ENCODE assay signal across 20 cellular contexts in the genomic region with DNA sequence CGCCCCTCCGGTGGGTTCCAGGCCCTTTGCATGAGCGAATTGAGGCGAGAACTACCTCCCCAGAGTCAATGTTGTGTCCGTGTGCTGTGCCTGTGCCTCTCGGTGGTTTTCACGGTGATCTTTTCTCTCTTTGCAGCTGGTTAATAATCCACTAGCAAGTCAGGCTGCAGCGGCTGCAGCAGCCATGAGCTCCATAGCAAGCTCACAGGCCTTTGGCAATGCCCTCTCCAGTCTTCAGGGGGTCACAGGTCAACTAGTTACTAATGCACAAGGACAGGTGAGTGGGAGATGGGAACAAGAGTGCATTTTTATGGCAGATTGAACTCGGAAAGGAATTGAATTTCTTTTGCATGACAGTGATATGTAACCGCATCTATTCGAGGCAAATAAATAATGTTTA.
DNase-seq lines count a peak whose midpoint lies in the region; ATAC-seq and TF ChIP-seq lines count a peak whose summit lies in the region.
"Had no signal": no experiment of that assay in that cellular context is flagged by ENCODE, and none has a peak within 500 bp of the region (broad histone marks: within the 10 kb centered on the region; RNA-seq: fewer than 3 reads in every experiment).

No MANE protein-coding gene starts in this region.

- peak overlapping the region; percentile 17 for H3K4me2 ChIP-seq in mesenchymal stem cell (ENCODE audit: low read length, poor library complexity, severe bottlenecking)
- no peak overlapping the region for H3K4me2 ChIP-seq in mammary epithelial cell (ENCODE audit: insufficient read depth, low read depth, low read length)
- H3K4me2 ChIP-seq: BLaER1 treated with 17β-estradiol and CSF1 and Interleukin-3, amounts not matched to agents 10 nM and 100 nM had no signal

- peaks cover 0 to 3% (median 0%) of the 10 kb centered on the region in 5 experiments for H3K9me3 Mint-ChIP-seq in brain
- H3K9me3 Mint-ChIP-seq: activated CD4-positive, alpha-beta T cell treated with anti-CD3 and anti-CD28 coated beads, Interleukin-2, amount 10 ng/mL, durations not matched to agents 7 days and 5 days; activated naive CD8-positive, alpha-beta T cell treated with anti-CD3 and anti-CD28 coated beads for 36 hours; stimulated activated memory B cell treated with anti-CD40 and anti-IgM and Interleukin-4, amounts not matched to agents 10 μg/mL and 1 μg/mL and 100 μg/mL, for 72 hours had no signal

- H3K4me1 Mint-ChIP-seq in brain: peaks cover 28% of the 10 kb centered on the region
- H3K4me1 Mint-ChIP-seq: activated CD4-positive, alpha-beta T cell treated with anti-CD3 and anti-CD28 coated beads, Interleukin-2, amount 10 ng/mL, durations not matched to agents 7 days and 5 days; activated naive CD8-positive, alpha-beta T cell treated with anti-CD3 and anti-CD28 coated beads for 36 hours; stimulated activated memory B cell treated with anti-CD40 and anti-IgM and Interleukin-4, amounts not matched to agents 10 μg/mL and 1 μg/mL and 100 μg/mL, for 72 hours had no signal

- H3K27me3 ChIP-seq in mesenchymal stem cell (ENCODE audit: control insufficient read depth in 1 of 2, insufficient read depth in 1 of 2, low read length in 2 of 2): peaks cover 0 to 11% of the 10 kb centered on the region in 2 experiments
- H3K27me3 ChIP-seq in mammary epithelial cell (ENCODE audit: insufficient read depth, low read length): no peaks in the 10 kb centered on the region
- H3K27me3 ChIP-seq: BLaER1 treated with 17β-estradiol and CSF1 and Interleukin-3, amounts not matched to agents 10 nM and 100 nM; upper lobe of right lung had no signal

- no peak overlapping the region for H2BK12ac ChIP-seq in mesenchymal stem cell (ENCODE audit: low read length in 2 of 2)

- H3K27me3 Mint-ChIP-seq in brain: peaks cover 6% of the 10 kb centered on the region

- BruUV-seq in mammary epithelial cell (replicated peaks; lab: Mats Ljungman, UMichigan): no TSS peak

- WGBS in mesenchymal stem cell: 85% methylated on average over 11 of the region's 11 CpGs
- WGBS in mammary epithelial cell (ENCODE audit: low coverage, missing lambda C conversion rate): 72% methylated on average over 11 of the region's 11 CpGs

- no peak overlapping the region for H3K18ac ChIP-seq in mesenchymal stem cell (ENCODE audit: low read depth in 1 of 2, low read length in 2 of 2)

- H2AK5ac ChIP-seq in mesenchymal stem cell (ENCODE audit: low read length, severe bottlenecking): no peak overlapping the region

- no peak overlapping the region for H3K4me3 Mint-ChIP-seq in brain
- H3K4me3 Mint-ChIP-seq: activated CD4-positive, alpha-beta T cell treated with anti-CD3 and anti-CD28 coated beads, Interleukin-2, amount 10 ng/mL, durations not matched to agents 7 days and 5 days; activated naive CD8-positive, alpha-beta T cell treated with anti-CD3 and anti-CD28 coated beads for 36 hours; IgD-negative memory B cell; stimulated activated memory B cell treated with anti-CD40 and anti-IgM and Interleukin-4, amounts not matched to agents 10 μg/mL and 1 μg/mL and 100 μg/mL, for 72 hours had no signal

- in situ Hi-C loops in mammary epithelial cell (cut with MboI; ENCODE audit: low sequenced_read_pairs in 2 of 2): no loop called here

- TF ChIP-seq CTCF in brain (conservative IDR thresholded peaks at IDR 0.05): no peak
- no peak for TF ChIP-seq CTCF in mammary epithelial cell (conservative IDR thresholded peaks at IDR 0.05 in 1 of 2, IDR thresholded peaks at IDR 0.05 in 1 of 2; ENCODE audit: extremely low read depth in 1 of 2, insufficient read depth in 1 of 2, low read depth in 1 of 2, low read length in 2 of 2)

- no peak overlapping the region for H2BK120ac ChIP-seq in mesenchymal stem cell (ENCODE audit: low read depth, low read length)

- no peaks in the 10 kb centered on the region for H3K79me1 ChIP-seq in mesenchymal stem cell (replicated peaks; ENCODE audit: low read length, poor library complexity, severe bottlenecking)

- H3K36me3 Mint-ChIP-seq in brain: no peaks in the 10 kb centered on the region
- H3K36me3 Mint-ChIP-seq: activated naive CD8-positive, alpha-beta T cell treated with anti-CD3 and anti-CD28 coated beads for 36 hours; stimulated activated memory B cell treated with anti-CD40 and anti-IgM and Interleukin-4, amounts not matched to agents 10 μg/mL and 1 μg/mL and 100 μg/mL, for 72 hours had no signal

- no peak overlapping the region for H3K23ac ChIP-seq in mesenchymal stem cell (ENCODE audit: low read length in 2 of 2)

- peak overlapping the region; percentile 36 for H3K27ac ChIP-seq in mesenchymal stem cell (ENCODE audit: low read length, poor library complexity, severe bottlenecking)
- no peak overlapping the region for H3K27ac ChIP-seq in mammary epithelial cell (ENCODE audit: insufficient read depth, low read depth, low read length)
- H3K27ac ChIP-seq: BLaER1 treated with 17β-estradiol and CSF1 and Interleukin-3, amounts not matched to agents 10 nM and 100 nM; left ventricle myocardium inferior; psoas muscle; upper lobe of right lung; VCaP had no signal

- H2AFZ ChIP-seq in mesenchymal stem cell (ENCODE audit: low read depth, low read length) (no peak overlapping the region), mammary epithelial cell (ENCODE audit: low read depth, low read length) (no peak overlapping the region)

- H2BK15ac ChIP-seq in mesenchymal stem cell (ENCODE audit: low read depth, poor library complexity, severe bottlenecking): no peak overlapping the region

- H3K4me3 ChIP-seq in mesenchymal stem cell (ENCODE audit: insufficient read depth in 1 of 2, low read depth in 1 of 2, low read length in 2 of 2) (no peak overlapping the region), mammary epithelial cell (replicated peaks in 1 of 3; ENCODE audit: insufficient read depth in 1 of 3, low read depth in 2 of 3, low read length in 3 of 3) (no peak overlapping the region)
- H3K4me3 ChIP-seq: BLaER1 treated with 17β-estradiol and CSF1 and Interleukin-3, amounts not matched to agents 10 nM and 100 nM; left ventricle myocardium inferior; psoas muscle; upper lobe of right lung had no signal

- peak overlapping the region in 3 of 5 experiments; percentile 11 to 25 (median 24) for H3K27ac Mint-ChIP-seq in brain
- H3K27ac Mint-ChIP-seq: activated CD4-positive, alpha-beta T cell treated with anti-CD3 and anti-CD28 coated beads, Interleukin-2, amount 10 ng/mL, durations not matched to agents 7 days and 5 days; activated naive CD8-positive, alpha-beta T cell treated with anti-CD3 and anti-CD28 coated beads for 36 hours; IgD-negative memory B cell; stimulated activated memory B cell treated with anti-CD40 and anti-IgM and Interleukin-4, amounts not matched to agents 10 μg/mL and 1 μg/mL and 100 μg/mL, for 72 hours had no signal

- ATAC-seq in HG03342 (IDR thresholded peaks at IDR 0.05; ENCODE audit: unreplicated experiment): no peak
- ATAC-seq: psoas muscle; stimulated activated memory B cell treated with anti-CD40 and anti-IgM and Interleukin-4, amounts not matched to agents 10 μg/mL and 1 μg/mL and 100 μg/mL, for 72 hours; upper lobe of right lung had no signal

- H4K8ac ChIP-seq in mesenchymal stem cell (ENCODE audit: low read length): no peak overlapping the region

- no peak overlapping the region for H3K14ac ChIP-seq in mesenchymal stem cell (ENCODE audit: low read length in 2 of 2)

- no peaks in the 10 kb centered on the region for H4K20me1 ChIP-seq in mammary epithelial cell (ENCODE audit: insufficient read depth, low read length)
- H4K20me1 ChIP-seq: BLaER1 treated with 17β-estradiol and CSF1 and Interleukin-3, amounts not matched to agents 10 nM and 100 nM had no signal

- intact Hi-C loops in mammary epithelial cell (cut with micrococcal nuclease): no loop called here

- DNase-seq in HT-29 (ENCODE audit: low spot score) (peak; percentile 22), mesenchymal stem cell (no peak), SW 1271 (lab: John Stamatoyannopoulos, UW) (no peak), mammary epithelial cell (no peak), DMS79 treated with DMSO at 0.1 percent for 48 hours (lab: John Stamatoyannopoulos, UW) (no peak)
- DNase-seq: activated CD4-positive, alpha-beta T cell treated with anti-CD3 and anti-CD28 coated beads, Interleukin-2, amount 10 ng/mL, durations not matched to agents 7 days and 5 days; activated effector memory CD4-positive, alpha-beta T cell treated with anti-CD3 and anti-CD28 coated beads, Interleukin-2, amount 50 U/mL, for 16 hours; activated naive CD8-positive, alpha-beta T cell treated with anti-CD3 and anti-CD28 coated beads for 36 hours; effector CD4-positive, alpha-beta T cell; left ventricle myocardium inferior; NCI-H1048; psoas muscle; substantia nigra; upper lobe of right lung had no signal

- no peak overlapping the region for H2BK5ac ChIP-seq in mesenchymal stem cell (ENCODE audit: low read depth, low read length, poor library complexity, severe bottlenecking)

- H3K4ac ChIP-seq in mesenchymal stem cell (ENCODE audit: low read depth in 1 of 2, low read length in 2 of 2): no peak overlapping the region

- H3K36me3 ChIP-seq in mesenchymal stem cell (ENCODE audit: control insufficient read depth in 1 of 2, insufficient read depth in 2 of 2, low read depth in 1 of 2, low read length in 2 of 2): no peaks in the 10 kb centered on the region
- H3K36me3 ChIP-seq in mammary epithelial cell (ENCODE audit: insufficient read depth, low read length): no peaks in the 10 kb centered on the region
- H3K36me3 ChIP-seq: BLaER1 treated with 17β-estradiol and CSF1 and Interleukin-3, amounts not matched to agents 10 nM and 100 nM; left ventricle myocardium inferior; upper lobe of right lung had no signal

- no peak overlapping the region for H4K91ac ChIP-seq in mesenchymal stem cell (ENCODE audit: low read length)

- H3K9ac ChIP-seq in mesenchymal stem cell (ENCODE audit: low read length) (no peak overlapping the region), mammary epithelial cell (ENCODE audit: insufficient read depth, low read length) (no peak overlapping the region)
- H3K9ac ChIP-seq: BLaER1 treated with 17β-estradiol and CSF1 and Interleukin-3, amounts not matched to agents 10 nM and 100 nM had no signal

- CTCF ChIA-PET in mammary epithelial cell (lab: Charles Lee; ENCODE audit: low non-redundant PET): no interaction called here

- H3K79me2 ChIP-seq in mammary epithelial cell (ENCODE audit: insufficient read depth, low read length): no peaks in the 10 kb centered on the region

- H3K9me3 ChIP-seq in mesenchymal stem cell (ENCODE audit: control insufficient read depth, low read length) (no peaks in the 10 kb centered on the region), mammary epithelial cell (replicated peaks; ENCODE audit: insufficient read depth, low read length) (no peaks in the 10 kb centered on the region)
- H3K9me3 ChIP-seq: BLaER1 treated with 17β-estradiol and CSF1 and Interleukin-3, amounts not matched to agents 10 nM and 100 nM; left ventricle myocardium inferior; psoas muscle; upper lobe of right lung had no signal

- peaks cover 12% of the 10 kb centered on the region for H3K4me1 ChIP-seq in mesenchymal stem cell (ENCODE audit: control insufficient read depth, insufficient read depth, low read depth, low read length)
- H3K4me1 ChIP-seq in mammary epithelial cell (ENCODE audit: insufficient read depth, low read length): no peaks in the 10 kb centered on the region
- H3K4me1 ChIP-seq: BLaER1 treated with 17β-estradiol and CSF1 and Interleukin-3, amounts not matched to agents 10 nM and 100 nM; left ventricle myocardium inferior; psoas muscle; upper lobe of right lung had no signal

- dilution Hi-C loops in mammary epithelial cell (cut with HindIII; ENCODE audit: low sequenced_read_pairs): no loop called here
